ENCODE assay signal across 1 cellular context in the genomic region with DNA sequence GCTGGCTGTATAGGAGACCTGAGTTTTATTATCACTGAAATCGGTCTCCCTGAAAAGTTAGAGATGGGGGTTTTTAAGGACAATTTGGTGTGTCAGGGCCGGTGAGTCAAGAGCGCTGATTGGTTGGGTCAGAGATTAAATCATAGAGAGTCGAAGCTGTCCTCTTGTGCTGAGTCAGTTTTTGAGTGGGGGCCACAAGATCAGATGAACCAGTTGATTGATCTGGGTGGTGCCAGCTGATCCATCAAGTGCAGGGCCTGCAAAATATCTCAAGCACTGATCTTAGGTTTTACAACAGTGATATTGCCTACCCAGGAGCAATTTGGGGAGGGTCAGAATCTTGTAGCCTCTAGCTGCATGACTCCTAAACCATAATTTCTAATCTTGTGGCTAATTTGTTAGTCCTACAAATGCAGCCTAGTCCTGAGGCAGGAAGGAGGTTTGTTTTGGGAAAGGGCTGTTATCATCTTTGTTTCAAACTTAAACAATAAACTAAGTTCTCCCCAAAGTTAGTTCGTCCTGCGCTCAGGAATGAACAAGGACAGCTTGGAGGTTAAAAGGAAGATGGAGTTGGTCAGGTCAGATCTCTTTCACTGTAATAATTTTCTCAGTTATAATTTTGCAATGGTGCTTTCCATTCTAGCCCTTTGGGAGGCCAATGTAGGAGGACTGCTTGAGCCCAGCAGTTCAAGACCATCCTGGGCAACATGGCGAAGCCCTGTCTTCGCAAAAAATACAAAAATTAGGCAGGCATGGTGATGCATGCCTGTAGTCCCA.
TF ChIP-seq lines count a peak whose summit lies in the region.

No MANE protein-coding gene starts in this region.

TF ChIP-seq in GM23338, 12 proteins besides CTCF, POLR2A, EP300 and RAD21 (continued from another document):
- TF ChIP-seq ZNF331 (CRISPR knock-in tag; IDR thresholded peaks at IDR 0.05; ENCODE audit: low read depth) (no peak), CREB1 (CRISPR knock-in tag; IDR thresholded peaks at IDR 0.05; ENCODE audit: low read depth) (no peak)
- TF ChIP-seq, protein P1, sequence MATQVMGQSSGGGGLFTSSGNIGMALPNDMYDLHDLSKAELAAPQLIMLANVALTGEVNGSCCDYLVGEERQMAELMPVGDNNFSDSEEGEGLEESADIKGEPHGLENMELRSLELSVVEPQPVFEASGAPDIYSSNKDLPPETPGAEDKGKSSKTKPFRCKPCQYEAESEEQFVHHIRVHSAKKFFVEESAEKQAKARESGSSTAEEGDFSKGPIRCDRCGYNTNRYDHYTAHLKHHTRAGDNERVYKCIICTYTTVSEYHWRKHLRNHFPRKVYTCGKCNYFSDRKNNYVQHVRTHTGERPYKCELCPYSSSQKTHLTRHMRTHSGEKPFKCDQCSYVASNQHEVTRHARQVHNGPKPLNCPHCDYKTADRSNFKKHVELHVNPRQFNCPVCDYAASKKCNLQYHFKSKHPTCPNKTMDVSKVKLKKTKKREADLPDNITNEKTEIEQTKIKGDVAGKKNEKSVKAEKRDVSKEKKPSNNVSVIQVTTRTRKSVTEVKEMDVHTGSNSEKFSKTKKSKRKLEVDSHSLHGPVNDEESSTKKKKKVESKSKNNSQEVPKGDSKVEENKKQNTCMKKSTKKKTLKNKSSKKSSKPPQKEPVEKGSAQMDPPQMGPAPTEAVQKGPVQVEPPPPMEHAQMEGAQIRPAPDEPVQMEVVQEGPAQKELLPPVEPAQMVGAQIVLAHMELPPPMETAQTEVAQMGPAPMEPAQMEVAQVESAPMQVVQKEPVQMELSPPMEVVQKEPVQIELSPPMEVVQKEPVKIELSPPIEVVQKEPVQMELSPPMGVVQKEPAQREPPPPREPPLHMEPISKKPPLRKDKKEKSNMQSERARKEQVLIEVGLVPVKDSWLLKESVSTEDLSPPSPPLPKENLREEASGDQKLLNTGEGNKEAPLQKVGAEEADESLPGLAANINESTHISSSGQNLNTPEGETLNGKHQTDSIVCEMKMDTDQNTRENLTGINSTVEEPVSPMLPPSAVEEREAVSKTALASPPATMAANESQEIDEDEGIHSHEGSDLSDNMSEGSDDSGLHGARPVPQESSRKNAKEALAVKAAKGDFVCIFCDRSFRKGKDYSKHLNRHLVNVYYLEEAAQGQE (IDR thresholded peaks at IDR 0.05; ENCODE audit: unreplicated experiment): no peak
